23 cellular contexts compared by ENCODE assay signal in the genomic region with DNA sequence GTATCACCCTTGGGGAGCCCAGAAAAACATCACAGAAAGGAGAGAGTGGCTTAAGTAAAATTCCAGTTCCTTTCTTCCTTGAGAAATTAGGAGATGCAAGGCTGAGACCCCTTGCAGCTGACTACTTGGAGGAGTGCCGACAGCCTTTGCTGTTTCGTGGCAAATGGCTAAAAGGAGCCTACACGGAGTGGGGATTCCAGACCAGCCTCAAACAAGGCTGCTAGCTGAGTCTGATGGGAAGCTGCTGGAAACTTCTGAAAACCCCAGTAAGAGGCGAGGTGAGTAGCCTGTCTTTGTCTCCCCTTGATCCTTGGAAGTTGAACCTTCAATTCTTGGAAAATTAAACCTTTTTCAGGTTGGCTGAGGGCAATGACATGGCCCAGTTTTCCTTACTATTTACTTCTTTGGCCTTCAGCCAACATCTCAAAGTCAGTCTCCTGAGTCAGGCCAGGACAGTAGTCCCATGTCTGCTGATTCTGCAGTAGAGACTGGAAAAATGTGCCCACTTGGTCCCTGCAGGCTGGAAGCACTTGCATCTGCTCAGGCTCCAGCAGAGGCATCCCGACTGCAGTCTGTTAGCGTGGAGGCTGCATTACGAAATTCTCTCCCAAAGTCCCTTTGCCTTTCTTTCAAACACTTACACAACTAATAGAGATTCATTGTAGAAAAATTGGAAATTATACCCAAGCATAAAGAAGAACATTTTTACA. TPM values are rescaled to one million over a fixed set of nuclear protein-coding genes. Genes with fewer than 3 reads are reported as not detected.
DNase-seq lines count a peak whose midpoint lies in the region; ATAC-seq, FAIRE-seq and TF ChIP-seq lines count a peak whose summit lies in the region.
"Had no signal": no experiment of that assay in that cellular context is flagged by ENCODE, and none has a peak within 500 bp of the region (broad histone marks: within the 10 kb centered on the region; RNA-seq: fewer than 3 reads in every experiment).

No MANE protein-coding gene starts in this region.

- WGBS in A549 (ENCODE audit: missing lambda C conversion rate) = 70% methylated on average over 7 of the region's 7 CpGs

- no peak for FAIRE-seq in A549 (lab: Jason Lieb, UNC)

- H3K4me1 Mint-ChIP-seq in nephron = peaks cover 22% of the 10 kb centered on the region

- peaks cover 3% of the 10 kb centered on the region for H3K27me3 Mint-ChIP-seq in nephron (ENCODE audit: low read depth)

- DNase-seq in A549 (ENCODE audit: low read depth in 1 of 2, low spot score in 1 of 2) (peak in 1 of 2 experiments; percentile 19), LHCN-M2 (ENCODE audit: low read depth) (peak; percentile 2), fibroblast of mammary gland (ENCODE audit: low read depth) (peak; percentile 35), NOMO-1 treated with DMSO at 0.1 percent for 48 hours (lab: John Stamatoyannopoulos, UW; ENCODE audit: unreplicated experiment) (no peak), SW480 (ENCODE audit: low spot score) (no peak), tibial artery (no peak)
- DNase-seq: activated CD4-positive, alpha-beta T cell treated with anti-CD3 and anti-CD28 coated beads for 1 hour; activated effector memory CD4-positive, alpha-beta T cell treated with Interleukin-2 at 50 U/mL for 16 hours; amygdala; EL; foreskin melanocyte; left ventricle myocardium superior; MV-4-11; NCI-H2029; NCI-H524 treated with DMSO at 0.1 percent for 48 hours; stimulated activated CD4-positive, alpha-beta T cell treated with anti-CD3 and anti-CD28 coated beads, Interleukin-12 subunit alpha, Interleukin-12 subunit beta, amount 100 ng/mL, for 4 hours; stimulated activated naive B cell treated with anti-CD40 and anti-IgM and Interleukin-4, amounts not matched to agents 10 μg/mL and 1 μg/mL and 100 μg/mL, for 72 hours; T-helper 9 cell; trophoblast cell had no signal

- H3K4me3 ChIP-seq in A549 (no peak overlapping the region), fibroblast of mammary gland (ENCODE audit: control insufficient read depth, low read depth, low read length) (no peak overlapping the region), tibial artery (no peak overlapping the region)

- H3K36me3 Mint-ChIP-seq in nephron (ENCODE audit: low read depth) = no peaks in the 10 kb centered on the region
- H3K36me3 Mint-ChIP-seq: stimulated activated naive B cell treated with anti-CD40 and anti-IgM and Interleukin-4, amounts not matched to agents 10 μg/mL and 1 μg/mL and 100 μg/mL, for 72 hours had no signal

- TF ChIP-seq POLR2A in A549 (IDR thresholded peaks at IDR 0.05; ENCODE audit: low read length) = no peak

- POLR2A ChIA-PET in A549 (lab: Yijun Ruan, JAX) = no interaction called here

- no peak for TF ChIP-seq RAD21 in A549 (conservative IDR thresholded peaks at IDR 0.05 in 1 of 2, IDR thresholded peaks at IDR 0.05 in 1 of 2)

- intact Hi-C loops in tibial artery (cut with DNase I; ENCODE audit: low total_unique reads) = no loop called here

- H3K4me2 ChIP-seq in A549 = peak overlapping the region; percentile 13; the same call in 1 of the 3 replicates

- no peaks in the 10 kb centered on the region for H3K9me3 Mint-ChIP-seq in nephron
- H3K9me3 Mint-ChIP-seq: stimulated activated naive B cell treated with anti-CD40 and anti-IgM and Interleukin-4, amounts not matched to agents 10 μg/mL and 1 μg/mL and 100 μg/mL, for 72 hours had no signal

- no peak for TF ChIP-seq CTCF in A549 (IDR thresholded peaks at IDR 0.05)
- TF ChIP-seq CTCF in fibroblast of mammary gland (conservative IDR thresholded peaks at IDR 0.05; ENCODE audit: control insufficient read depth, insufficient read depth, low read depth, low read length) = no peak
- no peak for TF ChIP-seq CTCF in nephron (IDR thresholded peaks at IDR 0.05; ENCODE audit: unreplicated experiment in 3 of 3)
- no peak for TF ChIP-seq CTCF in tibial artery (IDR thresholded peaks at IDR 0.05)

- peak overlapping the region in 2 of 3 experiments; percentile 1 to 24 for H3K4me3 Mint-ChIP-seq in nephron
- H3K4me3 Mint-ChIP-seq: stimulated activated naive B cell treated with anti-CD40 and anti-IgM and Interleukin-4, amounts not matched to agents 10 μg/mL and 1 μg/mL and 100 μg/mL, for 72 hours had no signal

- ATAC-seq in A549 (peak; percentile 64 to 65), HG02840 (IDR thresholded peaks at IDR 0.05; ENCODE audit: low FRiP score, unreplicated experiment) (no peak)
- ATAC-seq: left ventricle myocardium superior; stimulated activated naive B cell treated with anti-CD40 and anti-IgM and Interleukin-4, amounts not matched to agents 10 μg/mL and 1 μg/mL and 100 μg/mL, for 72 hours had no signal

- peak overlapping the region; percentile 29 to 77 (median 65) for H3K27ac Mint-ChIP-seq in nephron
- H3K27ac Mint-ChIP-seq: stimulated activated naive B cell treated with anti-CD40 and anti-IgM and Interleukin-4, amounts not matched to agents 10 μg/mL and 1 μg/mL and 100 μg/mL, for 72 hours had no signal

- H3K36me3 ChIP-seq in tibial artery = no peaks in the 10 kb centered on the region

- H3K27ac ChIP-seq in A549 = peak overlapping the region; percentile 2 to 61; a peak in 4 of 6 replicates
- H3K27ac ChIP-seq in tibial artery = no peak overlapping the region

- H3K4me1 ChIP-seq in A549 = peaks cover 13% of the 10 kb centered on the region
- peaks cover 0 to 10% (median 0%) of the 10 kb centered on the region in 4 donors for H3K4me1 ChIP-seq in tibial artery

- CTCF ChIA-PET in A549 (lab: Yijun Ruan, JAX) = no interaction called here

- no peaks in the 10 kb centered on the region for H3K9me3 ChIP-seq in A549
- no peaks in the 10 kb centered on the region for H3K9me3 ChIP-seq in tibial artery

- no peaks in the 10 kb centered on the region for H3K27me3 ChIP-seq in tibial artery

- TF ChIP-seq EP300 in A549 (IDR thresholded peaks at IDR 0.05) = no peak

TF ChIP-seq in A549, 52 proteins besides CTCF, POLR2A, EP300 and RAD21:
- TF ChIP-seq CEBPB (IDR thresholded peaks at IDR 0.05) = peak in 1 of 2 experiments; percentile 62; a peak in 2 of 4 replicates
- TF ChIP-seq SMC3 (IDR thresholded peaks at IDR 0.05) = no peak

RNA-seq across cellular contexts. Expression of a gene that starts 23.4 kb away (rescaled TPM):
- polyA plus RNA-seq in A549 (2011; rRNA removed) = not detected in 2 replicates
- polyA plus RNA-seq in A549 (2012; cell fraction: cytosol; rRNA removed) = not detected in 2 replicates
- polyA plus RNA-seq in A549 (2012; cell fraction: nucleus; rRNA removed) = not detected in 2 replicates
- not detected in 3 replicates for polyA plus RNA-seq in A549 (2017; fragmentation: RNase III; extraction: RNeasy Plus Mini Kit Qiagen cat#74134 plus additional on column Dnase treatment)
- polyA minus RNA-seq in A549 (2011; rRNA and poly(A)+ RNA removed) = not detected in 2 replicates
- not detected in 2 replicates for total RNA-seq in LHCN-M2 (2014; rRNA removed)
- not detected for polyA plus RNA-seq in LHCN-M2 (2012)
- total RNA-seq: chondrocyte, left ventricle myocardium superior, posterior vena cava had no signal

Comparison
In these comparisons a context has a peak if more than half of its experiments do, and no peak if none do; other contexts are left out.
1. DNase-seq: peak in LHCN-M2 (single experiment) and fibroblast of mammary gland (single experiment); none in NOMO-1 treated with DMSO at 0.1 percent for 48 hours (single experiment), SW480 (single experiment) and tibial artery (0 of 2).
2. H3K27ac ChIP-seq: peak in A549 (2 of 2); none in tibial artery (0 of 2).